9 cellular contexts compared by ENCODE assay signal in genomic region chr14:55731881-55732498, GRCh38.
DNase-seq lines count a peak whose midpoint lies in the region.
"Had no signal": no experiment of that assay in that cellular context is flagged by ENCODE, and none has a peak within 500 bp of the region (broad histone marks: within the 10 kb centered on the region; RNA-seq: fewer than 3 reads in every experiment).

No MANE protein-coding gene starts in this region.

- no peak overlapping the region for H3K14ac ChIP-seq in neuronal stem cell (ENCODE audit: low read length)
- H3K14ac ChIP-seq in mesenchymal stem cell (ENCODE audit: low read length in 2 of 2), result no peak overlapping the region

- H2AK5ac ChIP-seq in neuronal stem cell (ENCODE audit: low read depth, low read length), result no peak overlapping the region
- H2AK5ac ChIP-seq in mesenchymal stem cell (ENCODE audit: low read length, severe bottlenecking), result no peak overlapping the region

- H3K23ac ChIP-seq in neuronal stem cell (ENCODE audit: low read depth, low read length, poor library complexity), result no peak overlapping the region
- H3K23ac ChIP-seq in mesenchymal stem cell (ENCODE audit: low read length in 2 of 2), result no peak overlapping the region

- peak; percentile 60 for DNase-seq in DMS53 (lab: John Stamatoyannopoulos, UW)
- peak; percentile 29 for DNase-seq in M059J (ENCODE audit: low read depth)
- peak; percentile 59 for DNase-seq in activated CD4-positive, alpha-beta T cell treated with anti-CD3 and anti-CD28 coated beads for 48 hours
- DNase-seq in ecto neural progenitor cell (ENCODE audit: low spot score), result peak; percentile 55
- peak; percentile 43 for DNase-seq in neuronal stem cell (ENCODE audit: low spot score)
- no peak for DNase-seq in OCI-M2 (lab: John Stamatoyannopoulos, UW; ENCODE audit: unreplicated experiment)
- DNase-seq in kidney glomerular epithelial cell (lab: John Stamatoyannopoulos, UW), result no peak
- DNase-seq in mesenchymal stem cell, result no peak

- H3K4ac ChIP-seq in neuronal stem cell (ENCODE audit: low read length) (no peak overlapping the region), mesenchymal stem cell (ENCODE audit: low read depth in 1 of 2, low read length in 2 of 2) (no peak overlapping the region)

- H2BK5ac ChIP-seq in neuronal stem cell (ENCODE audit: low read length), result no peak overlapping the region
- no peak overlapping the region for H2BK5ac ChIP-seq in mesenchymal stem cell (ENCODE audit: low read depth, low read length, poor library complexity, severe bottlenecking)

- H3K18ac ChIP-seq in neuronal stem cell (ENCODE audit: low read length) (no peak overlapping the region), mesenchymal stem cell (ENCODE audit: low read depth in 1 of 2, low read length in 2 of 2) (no peak overlapping the region)

- no peaks in the 10 kb centered on the region for H3K27me3 ChIP-seq in neuronal stem cell (ENCODE audit: control insufficient read depth in 3 of 3, insufficient read depth in 3 of 3, low read depth in 1 of 3, low read length in 3 of 3)
- H3K27me3 ChIP-seq in mesenchymal stem cell (ENCODE audit: control insufficient read depth in 1 of 2, insufficient read depth in 1 of 2, low read length in 2 of 2), result no peaks in the 10 kb centered on the region

- peaks cover 0 to 8% of the 10 kb centered on the region in 2 donors for H3K9me3 ChIP-seq in neuronal stem cell (replicated peaks in 1 of 2; ENCODE audit: control insufficient read depth in 2 of 2, insufficient read depth in 1 of 2, low read depth in 1 of 2, low read length in 2 of 2)
- H3K9me3 ChIP-seq in mesenchymal stem cell (ENCODE audit: control insufficient read depth, low read length), result peaks cover 4% of the 10 kb centered on the region

- no peaks in the 10 kb centered on the region for H3K79me1 ChIP-seq in neuronal stem cell (ENCODE audit: low read depth, low read length)
- H3K79me1 ChIP-seq in mesenchymal stem cell (replicated peaks; ENCODE audit: low read length, poor library complexity, severe bottlenecking), result no peaks in the 10 kb centered on the region

- H4K8ac ChIP-seq in neuronal stem cell (ENCODE audit: low read depth, low read length) (no peak overlapping the region), mesenchymal stem cell (ENCODE audit: low read length) (no peak overlapping the region)

- H3K36me3 ChIP-seq in neuronal stem cell (replicated peaks in 1 of 2; ENCODE audit: control insufficient read depth in 2 of 2, insufficient read depth in 2 of 2, low read length in 2 of 2) (no peaks in the 10 kb centered on the region), mesenchymal stem cell (ENCODE audit: control insufficient read depth in 1 of 2, insufficient read depth in 2 of 2, low read depth in 1 of 2, low read length in 2 of 2) (no peaks in the 10 kb centered on the region)

- WGBS in neuronal stem cell (ENCODE audit: extremely low coverage in 2 of 2, insufficient read length in 2 of 2, insufficient replicate concordance in 1 of 2), 2 donors, result no CpG with 5 or more reads among the region's 2 CpGs
- 33% methylated on average over 2 of the region's 2 CpGs for WGBS in mesenchymal stem cell

- no peak overlapping the region for H2BK15ac ChIP-seq in neuronal stem cell (ENCODE audit: low read length)
- no peak overlapping the region for H2BK15ac ChIP-seq in mesenchymal stem cell (ENCODE audit: low read depth, poor library complexity, severe bottlenecking)

- H2BK12ac ChIP-seq in neuronal stem cell (ENCODE audit: low read length) (no peak overlapping the region), mesenchymal stem cell (ENCODE audit: low read length in 2 of 2) (no peak overlapping the region)

- H4K91ac ChIP-seq in neuronal stem cell (ENCODE audit: low read depth, low read length, poor library complexity), result no peak overlapping the region
- no peak overlapping the region for H4K91ac ChIP-seq in mesenchymal stem cell (ENCODE audit: low read length)

- H3K27ac ChIP-seq in neuronal stem cell (replicated peaks; ENCODE audit: low read length), result no peak overlapping the region
- H3K27ac ChIP-seq in mesenchymal stem cell (ENCODE audit: low read length, poor library complexity, severe bottlenecking), result no peak overlapping the region
- H3K27ac ChIP-seq: skin epidermis had no signal

- H3K4me2 ChIP-seq in neuronal stem cell (ENCODE audit: insufficient read depth, low read length, poor library complexity, severe bottlenecking) (no peak overlapping the region), mesenchymal stem cell (ENCODE audit: low read length, poor library complexity, severe bottlenecking) (no peak overlapping the region)

- H3K4me3 ChIP-seq in neuronal stem cell (ENCODE audit: low read length in 2 of 2) (no peak overlapping the region), mesenchymal stem cell (ENCODE audit: insufficient read depth in 1 of 2, low read depth in 1 of 2, low read length in 2 of 2) (no peak overlapping the region)
- H3K4me3 ChIP-seq: skin epidermis had no signal

- no peak overlapping the region for H2BK120ac ChIP-seq in neuronal stem cell (ENCODE audit: low read depth, low read length)
- no peak overlapping the region for H2BK120ac ChIP-seq in mesenchymal stem cell (ENCODE audit: low read depth, low read length)

- no peak overlapping the region for H3K9ac ChIP-seq in neuronal stem cell (ENCODE audit: low read depth, low read length, poor library complexity)
- no peak overlapping the region for H3K9ac ChIP-seq in mesenchymal stem cell (ENCODE audit: low read length)

- H3K4me1 ChIP-seq in neuronal stem cell (ENCODE audit: control insufficient read depth in 2 of 2, insufficient read depth in 1 of 2, low read depth in 1 of 2, low read length in 2 of 2), result peaks cover 0 to 3% of the 10 kb centered on the region in 2 donors
- no peaks in the 10 kb centered on the region for H3K4me1 ChIP-seq in mesenchymal stem cell (ENCODE audit: control insufficient read depth, insufficient read depth, low read depth, low read length)

- H2AFZ ChIP-seq in neuronal stem cell (ENCODE audit: low read length) (no peak overlapping the region), mesenchymal stem cell (ENCODE audit: low read depth, low read length) (no peak overlapping the region)

Comparison
In these comparisons a context has a peak if more than half of its experiments do, and no peak if none do; other contexts are left out.
1. DNase-seq: peak in DMS53 (single experiment), M059J (single experiment), activated CD4-positive, alpha-beta T cell treated with anti-CD3 and anti-CD28 coated beads for 48 hours (single experiment), ecto neural progenitor cell (single experiment) and neuronal stem cell (single experiment); none in OCI-M2 (single experiment), kidney glomerular epithelial cell (single experiment) and mesenchymal stem cell (single experiment).